Comparison of ENCODE assay signal across 8 cellular contexts in genomic region chr9:94002316-94003140, GRCh38. TPM values are rescaled to one million over a fixed set of nuclear protein-coding genes. Genes with fewer than 3 reads are reported as not detected.
DNase-seq lines count a peak whose midpoint lies in the region; ATAC-seq and TF ChIP-seq lines count a peak whose summit lies in the region.

No MANE protein-coding gene starts in this region.

- TF ChIP-seq CTCF in RWPE1 (conservative IDR thresholded peaks at IDR 0.05; ENCODE audit: low read depth) (peak; percentile 69), endothelial cell (IDR thresholded peaks at IDR 0.05; ENCODE audit: unreplicated experiment) (peak; percentile 72), neural progenitor cell (IDR thresholded peaks at IDR 0.05) (peak; percentile 89)

- POLR2A ChIA-PET in RWPE1 (lab: Yijun Ruan, JAX; ENCODE audit: low non-redundant PET): no interaction called here

- no peaks in the 10 kb centered on the region for H3K4me1 ChIP-seq in neural progenitor cell

- no peaks in the 10 kb centered on the region for H4K20me1 ChIP-seq in neural progenitor cell (ENCODE audit: low read depth)

- CTCF ChIA-PET in RWPE1 (lab: Yijun Ruan, JAX): interaction anchor here (0.5 to 1.4 kb wide), 6 partner anchors 11 to 1501 kb away, joined by 3 to 6 read pairs (median 4); no protein-coding TSS in a partner anchor

- H3K4me3 Mint-ChIP-seq in endothelial cell (ENCODE audit: unreplicated experiment): no peak overlapping the region
- H3K4me3 Mint-ChIP-seq in neural progenitor cell: no peak overlapping the region

- H3K27ac ChIP-seq in RWPE1: no peak overlapping the region
- no peak overlapping the region for H3K27ac ChIP-seq in neural progenitor cell

- H2AFZ ChIP-seq in neural progenitor cell (replicated peaks): peak overlapping the region; percentile 95

- H3F3A ChIP-seq in neural progenitor cell (ENCODE audit: low read depth): no peaks in the 10 kb centered on the region

- H3K27me3 Mint-ChIP-seq in endothelial cell (ENCODE audit: unreplicated experiment) (no peaks in the 10 kb centered on the region), neural progenitor cell (ENCODE audit: insufficient read depth, low read depth) (peaks cover 2% of the 10 kb centered on the region)

- no peak overlapping the region for H3K4me2 ChIP-seq in neural progenitor cell

- no peaks in the 10 kb centered on the region for H3K79me2 ChIP-seq in neural progenitor cell (ENCODE audit: low read depth)

- H3K9me3 ChIP-seq in neural progenitor cell (ENCODE audit: low read depth): no peaks in the 10 kb centered on the region

- H3K9me3 Mint-ChIP-seq in endothelial cell (ENCODE audit: unreplicated experiment) (no peaks in the 10 kb centered on the region), neural progenitor cell (no peaks in the 10 kb centered on the region)

- H3K36me3 Mint-ChIP-seq in endothelial cell (ENCODE audit: low read depth, unreplicated experiment): no peaks in the 10 kb centered on the region
- no peaks in the 10 kb centered on the region for H3K36me3 Mint-ChIP-seq in neural progenitor cell

- H3K4me1 Mint-ChIP-seq in endothelial cell (ENCODE audit: unreplicated experiment) (peaks cover 4% of the 10 kb centered on the region), neural progenitor cell (no peaks in the 10 kb centered on the region)

- DNase-seq in stimulated activated CD4-positive, alpha-beta T cell treated with anti-CD3 and anti-CD28 coated beads, Interleukin-15, amount 100 ng/mL, for 24 hours: peak; percentile 37
- DNase-seq in stimulated activated CD4-positive, alpha-beta T cell treated with anti-CD3 and anti-CD28 coated beads, Interleukin-12 subunit alpha, Interleukin-12 subunit beta, amount 100 ng/mL, for 4 hours: no peak
- DNase-seq in NAMALWA (ENCODE audit: low spot score) (peak; percentile 76), RWPE1 (ENCODE audit: low spot score) (peak; percentile 48), endothelial cell (ENCODE audit: low spot score) (peak; percentile 57), neural progenitor cell (ENCODE audit: low spot score) (peak; percentile 83)

- no peak overlapping the region for H3K9ac ChIP-seq in neural progenitor cell

- ATAC-seq in GM18502 (IDR thresholded peaks at IDR 0.05; ENCODE audit: poor library complexity, unreplicated experiment) (no peak), HG02798 (IDR thresholded peaks at IDR 0.05; ENCODE audit: poor library complexity, unreplicated experiment) (no peak)

- no peaks in the 10 kb centered on the region for H3K36me3 ChIP-seq in neural progenitor cell

- H3K27me3 ChIP-seq in neural progenitor cell: no peaks in the 10 kb centered on the region

- H3K27ac Mint-ChIP-seq in endothelial cell (ENCODE audit: unreplicated experiment) (no peak overlapping the region), neural progenitor cell (peak overlapping the region; percentile 65)

- H3K4me3 ChIP-seq in neural progenitor cell: no peak overlapping the region

RNA-seq across cellular contexts. Expression of gene BARX1, which starts 47.4 kb away (rescaled TPM):
- total RNA-seq in endothelial cell (ENCODE audit: unreplicated experiment) (0.51 TPM), neural progenitor cell (ENCODE audit: low replicate concordance) (0.17 and 2.9 TPM in 2 replicates)
